In the genomic region with DNA sequence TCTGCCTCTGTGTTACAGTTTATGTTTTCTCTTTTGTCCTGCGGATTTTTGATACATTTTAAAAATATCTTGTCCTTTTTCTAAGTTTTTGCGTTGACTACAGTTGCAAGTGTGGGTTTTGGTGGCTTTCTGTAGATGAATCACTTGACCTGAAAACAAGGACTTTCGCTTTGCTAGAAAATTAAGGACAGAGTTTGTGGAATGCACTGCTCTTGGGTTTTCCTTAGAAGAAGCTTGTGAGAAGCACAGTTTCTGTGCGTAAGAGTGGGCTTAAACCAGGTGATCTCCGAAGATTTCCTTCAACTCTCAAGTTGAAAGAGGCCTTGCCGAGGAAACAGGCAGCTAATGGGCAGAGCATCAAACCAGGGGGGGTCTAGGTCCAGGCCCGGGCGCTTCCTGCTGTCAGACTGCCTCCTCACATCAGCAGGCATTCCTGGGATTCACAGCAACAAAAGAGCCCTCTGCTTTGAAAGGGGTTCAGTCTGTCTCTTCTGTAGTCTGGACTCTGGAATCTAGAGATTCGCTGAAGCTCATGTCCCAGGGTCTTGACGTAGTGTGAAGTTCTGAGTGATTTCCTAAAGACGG, we compare ENCODE assay signal across 12 cellular contexts. TPM values are rescaled to one million over a fixed set of nuclear protein-coding genes. Genes with fewer than 3 reads are reported as not detected.
DNase-seq lines count a peak whose midpoint lies in the region; ATAC-seq and TF ChIP-seq lines count a peak whose summit lies in the region.
"Had no signal": no experiment of that assay in that cellular context is flagged by ENCODE, and none has a peak within 500 bp of the region (broad histone marks: within the 10 kb centered on the region; RNA-seq: fewer than 3 reads in every experiment).

No MANE protein-coding gene starts in this region.

- H3K36me3 ChIP-seq in thyroid gland (no peaks in the 10 kb centered on the region), stomach (peaks cover 0 to 12% (median 3%) of the 10 kb centered on the region in 4 donors)

- no peak for ATAC-seq in activated CD8-positive, alpha-beta T cell treated with anti-CD3 and anti-CD28 coated beads, Interleukin-2, amount 10 ng/mL, durations not matched to agents 7 days and 5 days
- ATAC-seq in HG03378 (IDR thresholded peaks at IDR 0.05; ENCODE audit: unreplicated experiment), result no peak

- no peaks in the 10 kb centered on the region for H3K27me3 Mint-ChIP-seq in activated CD8-positive, alpha-beta T cell treated with anti-CD3 and anti-CD28 coated beads, Interleukin-2, amount 10 ng/mL, durations not matched to agents 7 days and 5 days (ENCODE audit: low read depth)
- peaks cover 3% of the 10 kb centered on the region for H3K27me3 Mint-ChIP-seq in endothelial cell (ENCODE audit: unreplicated experiment)
- no peaks in the 10 kb centered on the region for H3K27me3 Mint-ChIP-seq in nephron (ENCODE audit: low read depth)

- no peak overlapping the region for H3K4me3 ChIP-seq in thyroid gland (replicated peaks in 1 of 3)
- no peak overlapping the region for H3K4me3 ChIP-seq in stomach
- H3K4me3 ChIP-seq: skin epidermis had no signal

- H3K27ac Mint-ChIP-seq in activated CD8-positive, alpha-beta T cell treated with anti-CD3 and anti-CD28 coated beads, Interleukin-2, amount 10 ng/mL, durations not matched to agents 7 days and 5 days, result peak overlapping the region; percentile 68
- H3K27ac Mint-ChIP-seq in endothelial cell (ENCODE audit: unreplicated experiment), result peak overlapping the region; percentile 86
- H3K27ac Mint-ChIP-seq in nephron, result peak overlapping the region in 2 of 3 experiments; percentile 45 to 74

- H3K36me3 Mint-ChIP-seq in activated CD8-positive, alpha-beta T cell treated with anti-CD3 and anti-CD28 coated beads, Interleukin-2, amount 10 ng/mL, durations not matched to agents 7 days and 5 days (ENCODE audit: low read depth), result peaks cover 52% of the 10 kb centered on the region
- H3K36me3 Mint-ChIP-seq in endothelial cell (ENCODE audit: low read depth, unreplicated experiment), result peaks cover 4% of the 10 kb centered on the region
- peaks cover 23% of the 10 kb centered on the region for H3K36me3 Mint-ChIP-seq in nephron (ENCODE audit: low read depth)

- H3K27ac ChIP-seq in thyroid gland (no peak overlapping the region), stomach (peak overlapping the region in 2 of 5 donors; percentile 30 to 41)

- TF ChIP-seq CTCF in endothelial cell (IDR thresholded peaks at IDR 0.05; ENCODE audit: unreplicated experiment) (no peak), nephron (IDR thresholded peaks at IDR 0.05; ENCODE audit: unreplicated experiment in 3 of 3) (no peak), thyroid gland (IDR thresholded peaks at IDR 0.05) (no peak), stomach (IDR thresholded peaks at IDR 0.05) (no peak)

- peak overlapping the region; percentile 8 for H3K4me3 Mint-ChIP-seq in activated CD8-positive, alpha-beta T cell treated with anti-CD3 and anti-CD28 coated beads, Interleukin-2, amount 10 ng/mL, durations not matched to agents 7 days and 5 days
- H3K4me3 Mint-ChIP-seq in endothelial cell (ENCODE audit: unreplicated experiment) (no peak overlapping the region), nephron (no peak overlapping the region)

- no peaks in the 10 kb centered on the region for H3K27me3 ChIP-seq in thyroid gland
- no peaks in the 10 kb centered on the region for H3K27me3 ChIP-seq in stomach

- H3K9me3 ChIP-seq in thyroid gland (no peaks in the 10 kb centered on the region), stomach (no peaks in the 10 kb centered on the region)

- TF ChIP-seq POLR2A in thyroid gland (IDR thresholded peaks at IDR 0.05) (no peak), stomach (IDR thresholded peaks at IDR 0.05) (no peak)

- peaks cover 87% of the 10 kb centered on the region for H3K4me1 Mint-ChIP-seq in activated CD8-positive, alpha-beta T cell treated with anti-CD3 and anti-CD28 coated beads, Interleukin-2, amount 10 ng/mL, durations not matched to agents 7 days and 5 days (ENCODE audit: low read depth)
- H3K4me1 Mint-ChIP-seq in endothelial cell (ENCODE audit: unreplicated experiment) (peaks cover 43% of the 10 kb centered on the region), nephron (peaks cover 48% of the 10 kb centered on the region)

- 62 to 73% methylated on average over 10 to 11 of the region's 11 CpGs for WGBS in thyroid gland, 2 donors
- 70 to 79% (median 76%) methylated on average over 11 of the region's 11 CpGs for WGBS in stomach, 5 donors

- no peak for TF ChIP-seq EP300 in stomach (IDR thresholded peaks at IDR 0.05)

- POLR2A ChIA-PET in activated CD8-positive, alpha-beta T cell treated with anti-CD3 and anti-CD28 coated beads, Interleukin-2, amount 10 ng/mL, durations not matched to agents 7 days and 5 days (lab: Charles Lee), result interaction anchor here (0.6 to 2.0 kb wide), 2 partner anchors 16 to 21 kb away, joined by 3 to 5 read pairs; no protein-coding TSS in a partner anchor
- POLR2A ChIA-PET in HEK293T (lab: Yijun Ruan, JAX), result no interaction called here

- CTCF ChIA-PET in activated CD8-positive, alpha-beta T cell treated with anti-CD3 and anti-CD28 coated beads, Interleukin-2, amount 10 ng/mL, durations not matched to agents 7 days and 5 days (lab: Charles Lee), result interaction anchor here (0.8 to 3.0 kb wide), 5 partner anchors 8 to 26 kb away, joined by 3 to 13 read pairs (median 5); no protein-coding TSS in a partner anchor
- CTCF ChIA-PET in HEK293T (lab: Yijun Ruan, JAX), result no interaction called here

- DNase-seq in ELF-1 (ENCODE audit: low read depth, low spot score) (peak; percentile 82), endothelial cell (ENCODE audit: low spot score) (peak; percentile 57), HEK293T (ENCODE audit: extremely low spot score) (no peak), thyroid gland (no peak), stomach (no peak)
- DNase-seq in activated CD8-positive, alpha-beta T cell treated with anti-CD3 and anti-CD28 coated beads, Interleukin-2, amount 10 ng/mL, durations not matched to agents 7 days and 5 days, result no peak
- DNase-seq: activated gamma-delta T cell treated with Interleukin-2 at 50 U/mL for 16 hours, NCI-H82, SW 1271 had no signal

- intact Hi-C loops in thyroid gland (cut with DNase I) (no loop called here), stomach (cut with DNase I; ENCODE audit: low total_unique reads) (no loop called here)

- H3K4me1 ChIP-seq in thyroid gland (peaks cover 27 to 37% of the 10 kb centered on the region in 2 donors), stomach (peaks cover 14 to 84% (median 56%) of the 10 kb centered on the region in 4 donors)

- no peaks in the 10 kb centered on the region for H3K9me3 Mint-ChIP-seq in activated CD8-positive, alpha-beta T cell treated with anti-CD3 and anti-CD28 coated beads, Interleukin-2, amount 10 ng/mL, durations not matched to agents 7 days and 5 days (ENCODE audit: insufficient read depth)
- no peaks in the 10 kb centered on the region for H3K9me3 Mint-ChIP-seq in endothelial cell (ENCODE audit: unreplicated experiment)
- H3K9me3 Mint-ChIP-seq in nephron, result no peaks in the 10 kb centered on the region

TF ChIP-seq in HEK293T, 16 proteins besides CTCF, POLR2A, EP300 and RAD21:
- TF ChIP-seq FOXA1 (IDR thresholded peaks at IDR 0.05) (no peak), HDGF (IDR thresholded peaks at IDR 0.05; ENCODE audit: borderline replicate concordance) (no peak), SP1 (IDR thresholded peaks at IDR 0.05) (no peak), PKNOX1 (IDR thresholded peaks at IDR 0.05) (no peak), BHLHE40 (IDR thresholded peaks at IDR 0.05; ENCODE audit: borderline replicate concordance) (no peak), ARNT (IDR thresholded peaks at IDR 0.05) (no peak), FOXM1 (IDR thresholded peaks at IDR 0.05; ENCODE audit: borderline replicate concordance) (no peak), CTBP1 (IDR thresholded peaks at IDR 0.05; ENCODE audit: borderline replicate concordance) (no peak), LEF1 (IDR thresholded peaks at IDR 0.05; ENCODE audit: borderline replicate concordance) (no peak), SUZ12 (IDR thresholded peaks at IDR 0.05) (no peak), TARDBP (IDR thresholded peaks at IDR 0.05) (no peak), FOXK2 (IDR thresholded peaks at IDR 0.05) (no peak), ELF4 (IDR thresholded peaks at IDR 0.05) (no peak), ZNF384 (IDR thresholded peaks at IDR 0.05) (no peak), NFRKB (IDR thresholded peaks at IDR 0.05) (no peak)

RNA-seq across cellular contexts. Expression of gene NCK2, which starts 17.3 kb away (rescaled TPM):
- 10 to 100 TPM; 60.7 to 61.3 TPM for total RNA-seq in activated CD8-positive, alpha-beta T cell treated with anti-CD3 and anti-CD28 coated beads, Interleukin-2, amount 10 ng/mL, durations not matched to agents 7 days and 5 days
- 93.7 TPM for total RNA-seq in endothelial cell (ENCODE audit: unreplicated experiment)
- 10 to 100 TPM; 46.0 to 62.6 (median 55.3) TPM for total RNA-seq in thyroid gland
- 10 to 100 TPM; 27.0 to 88.9 (median 40.3) TPM for total RNA-seq in stomach
- 10 to 100 TPM; 23.1 to 61.6 (median 45.5) TPM for polyA plus RNA-seq in stomach

Comparison
In these comparisons a context has a peak if more than half of its experiments do, and no peak if none do; other contexts are left out.
1. DNase-seq: peak in ELF-1 (single experiment) and endothelial cell (single experiment); none in activated CD8-positive, alpha-beta T cell treated with anti-CD3 and anti-CD28 coated beads, Interleukin-2, amount 10 ng/mL, durations not matched to agents 7 days and 5 days (single experiment), HEK293T (single experiment), thyroid gland (0 of 2) and stomach (single experiment).
2. Peak in every context shown above with its lines, with median percentiles within 50 percentile points of each other: H3K27ac Mint-ChIP-seq.